1 cellular context compared by ENCODE assay signal in the genomic region with DNA sequence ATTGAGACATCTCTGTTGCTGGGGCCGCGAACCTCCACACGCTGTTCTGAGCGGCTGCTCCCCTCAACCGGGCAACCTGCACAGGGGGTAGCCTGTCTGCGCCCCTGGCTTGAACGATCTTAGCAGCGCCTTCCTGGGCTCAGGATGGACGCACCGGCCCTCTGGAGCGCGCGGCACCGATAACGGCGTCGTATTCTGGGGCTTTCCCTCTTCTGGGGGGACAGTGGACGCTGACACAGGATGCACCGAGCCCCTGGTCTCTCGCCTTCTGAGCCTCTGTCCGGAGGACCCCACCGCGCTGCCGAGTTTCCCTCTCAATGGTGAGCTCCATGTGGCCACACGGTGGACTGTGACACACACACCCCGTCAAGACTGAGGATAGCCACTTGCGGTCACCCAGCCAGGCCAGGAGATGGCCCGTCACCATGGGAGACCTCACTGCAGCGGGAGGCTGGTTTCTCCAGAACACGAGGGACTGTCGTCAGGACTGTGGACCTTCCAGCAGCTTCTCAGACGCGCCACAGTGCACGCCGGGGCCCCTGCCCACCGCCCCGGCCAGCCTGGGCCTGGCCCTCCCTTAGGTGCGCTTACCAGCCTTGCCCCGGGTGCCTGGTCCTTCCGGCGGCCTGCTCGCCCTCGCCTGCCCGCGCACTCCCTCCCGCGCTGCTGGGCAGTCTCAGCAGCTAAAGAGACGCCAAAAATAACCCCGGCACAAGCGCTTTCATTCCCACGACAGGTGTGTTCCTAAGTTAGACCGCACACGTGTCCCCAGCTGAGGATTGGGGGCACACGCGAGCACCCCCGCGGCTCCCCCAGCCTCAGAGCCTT.
A peak's percentile ranks its signal among the peaks of the same experiment; 100 is the strongest.
TF ChIP-seq lines count a peak whose summit lies in the region.

No MANE protein-coding gene starts in this region.

TF ChIP-seq in HepG2, 621 proteins besides CTCF, POLR2A, EP300 and RAD21:
- TF ChIP-seq EED (CRISPR knock-in tag; IDR thresholded peaks at IDR 0.05) (0 out of 2 replicates have a peak, but pooled peaks have one; percentile 36), ZFP90 (CRISPR knock-in tag; IDR thresholded peaks at IDR 0.05; ENCODE audit: borderline replicate concordance) (no peak), ZNF441 (CRISPR knock-in tag; IDR thresholded peaks at IDR 0.05; ENCODE audit: borderline replicate concordance) (no peak), EHMT2 (IDR thresholded peaks at IDR 0.05; ENCODE audit: borderline replicate concordance, low read depth, low read length) (no peak), ZNF564 (CRISPR knock-in tag; IDR thresholded peaks at IDR 0.05) (no peak)
